ENCODE assay signal across 1 cellular context in genomic region chr1:226407497-226408284, GRCh38.
TF ChIP-seq lines count a peak whose summit lies in the region.

PARP1 (minus strand) TSS chr1:226408093; CDS start chr1:226407929, 164 bp downstream.

TF ChIP-seq in K562, 482 proteins besides CTCF, POLR2A, EP300 and RAD21 (continued from another document and continues in another):
- TF ChIP-seq GTF2E2 (tag; IDR thresholded peaks at IDR 0.05) (no peak), TCF7 (IDR thresholded peaks at IDR 0.05; ENCODE audit: borderline replicate concordance) (peak; percentile 22; the same call in 1 of the 2 replicates), BACH1 (tag; IDR thresholded peaks at IDR 0.05) (no peak), ZC3H11A (IDR thresholded peaks at IDR 0.05; ENCODE audit: low read depth, low read length) (no peak), CREB1 (IDR thresholded peaks at IDR 0.05) (peak; percentile 65), CREB1 (CRISPR knock-in tag; IDR thresholded peaks at IDR 0.05) (peak; percentile 26; the same call in 1 of the 2 replicates), ZBTB7A (IDR thresholded peaks at IDR 0.05; ENCODE audit: borderline replicate concordance, control insufficient read depth, low read depth, low read length) (peak; percentile 76), TEAD4 (IDR thresholded peaks at IDR 0.05; ENCODE audit: low read length) (peak; percentile 52; the same call in 1 of the 2 replicates), TEAD4 (CRISPR knock-in tag; IDR thresholded peaks at IDR 0.05; ENCODE audit: borderline replicate concordance) (no peak), KDM1A (IDR thresholded peaks at IDR 0.05) (0 out of 4 replicates have a peak, but pooled peaks of 1 of the 2 experiments have one; percentile 31), ZNF263 (CRISPR knock-in tag; IDR thresholded peaks at IDR 0.05; ENCODE audit: borderline replicate concordance) (peak; percentile 80), DPF2 (IDR thresholded peaks at IDR 0.05) (no peak), NFYB (IDR thresholded peaks at IDR 0.05; ENCODE audit: extremely low read depth, insufficient read length) (no peak), U2AF1 (optimal IDR thresholded peaks at IDR 0.05; ENCODE audit: low read depth, low read length) (peak; percentile 89), ZNF57 (CRISPR knock-in tag; IDR thresholded peaks at IDR 0.05) (no peak), SP1 (CRISPR knock-in tag; IDR thresholded peaks at IDR 0.05) (peak; percentile 86), ZNF445 (CRISPR knock-in tag; IDR thresholded peaks at IDR 0.05; ENCODE audit: low read depth) (no peak), FOXK2 (conservative IDR thresholded peaks at IDR 0.05 in 1 of 2, IDR thresholded peaks at IDR 0.05 in 1 of 2; ENCODE audit: low read depth in 2 of 2) (peak in 1 of 2 experiments; percentile 37; a peak in 2 of 4 replicates), POLR2G (IDR thresholded peaks at IDR 0.05; ENCODE audit: low read depth, low read length) (peak; percentile 100), BRF1 (IDR thresholded peaks at IDR 0.05; ENCODE audit: borderline replicate concordance, extremely low read depth, insufficient read length) (no peak), HNRNPL (IDR thresholded peaks at IDR 0.05; ENCODE audit: low read depth, low read length) (0 out of 2 replicates have a peak, but pooled peaks have one; percentile 31), PCBP1 (IDR thresholded peaks at IDR 0.05; ENCODE audit: low read depth, low read length, poor library complexity, severe bottlenecking) (peak; percentile 85), L3MBTL2 (IDR thresholded peaks at IDR 0.05) (peak; percentile 97), MBD1 (CRISPR knock-in tag; IDR thresholded peaks at IDR 0.05) (no peak), ZC3H8 (IDR thresholded peaks at IDR 0.05) (no peak), NELFE (IDR thresholded peaks at IDR 0.05; ENCODE audit: insufficient read depth, insufficient read length) (no peak), SLC30A9 (CRISPR knock-in tag; IDR thresholded peaks at IDR 0.05) (no peak), CBFA2T2 (conservative IDR thresholded peaks at IDR 0.05) (no peak), TEAD1 (CRISPR knock-in tag; IDR thresholded peaks at IDR 0.05) (no peak; a peak in 1 of 4 replicates), ZZZ3 (IDR thresholded peaks at IDR 0.05) (no peak), ZNF232 (CRISPR knock-in tag; IDR thresholded peaks at IDR 0.05) (peak; percentile 75; the same call in 1 of the 2 replicates), YY1 (IDR thresholded peaks at IDR 0.05; ENCODE audit: borderline replicate concordance in 1 of 3, control insufficient read depth in 1 of 3, extremely low read depth in 1 of 3, insufficient read depth in 3 of 3, insufficient read length in 1 of 3, insufficient replicate concordance in 2 of 3, low read depth in 1 of 3, low read length in 2 of 3) (peak in 2 of 3 experiments; percentile 5 to 78), ZNF282 (CRISPR knock-in tag; IDR thresholded peaks at IDR 0.05) (0 out of 2 replicates have a peak, but pooled peaks have one; percentile 67), HDAC3 (IDR thresholded peaks at IDR 0.05; ENCODE audit: borderline replicate concordance, partially characterized antibody) (no peak), ETV6 (IDR thresholded peaks at IDR 0.05; ENCODE audit: borderline replicate concordance in 1 of 2, low read depth in 2 of 2, low read length in 1 of 2) (no peak), ETV6 (CRISPR knock-in tag; IDR thresholded peaks at IDR 0.05; ENCODE audit: borderline replicate concordance) (no peak), FOSL1 (tag; conservative IDR thresholded peaks at IDR 0.05) (no peak; the same call in 1 of the 2 replicates), ZC3H4 (CRISPR knock-in tag; IDR thresholded peaks at IDR 0.05; ENCODE audit: borderline replicate concordance) (no peak; the same call in 1 of the 2 replicates), KDM4B (IDR thresholded peaks at IDR 0.05; ENCODE audit: borderline replicate concordance in 2 of 2, low read depth in 1 of 2) (peak in 1 of 2 experiments; percentile 48; a peak in 1 of 4 replicates), HLTF (IDR thresholded peaks at IDR 0.05) (no peak), BRD9 (IDR thresholded peaks at IDR 0.05; ENCODE audit: low read depth, partially characterized antibody) (no peak), RUNX1 (IDR thresholded peaks at IDR 0.05; ENCODE audit: low read depth) (no peak), FOXA1 (IDR thresholded peaks at IDR 0.05; ENCODE audit: borderline replicate concordance) (no peak), CBX1 (IDR thresholded peaks at IDR 0.05; ENCODE audit: low read depth) (peak; percentile 96; the same call in 1 of the 2 replicates), OTX1 (CRISPR knock-in tag; IDR thresholded peaks at IDR 0.05) (no peak), SNRNP70 (optimal IDR thresholded peaks at IDR 0.05; ENCODE audit: low read depth, low read length) (no peak), ARID2 (IDR thresholded peaks at IDR 0.05) (no peak), PTTG1 (tag; IDR thresholded peaks at IDR 0.05; ENCODE audit: low read depth) (no peak), STAT5A (IDR thresholded peaks at IDR 0.05; ENCODE audit: borderline replicate concordance, low read length) (no peak), NR3C1 (CRISPR knock-in tag; IDR thresholded peaks at IDR 0.05) (peak; percentile 78; the same call in 1 of the 2 replicates), SRF (CRISPR knock-in tag; IDR thresholded peaks at IDR 0.05) (no peak; a peak in 1 of 4 replicates), TRIM24 (IDR thresholded peaks at IDR 0.05) (no peak; a peak in 1 of 4 replicates), CHD4 (IDR thresholded peaks at IDR 0.05; ENCODE audit: insufficient read depth, insufficient replicate concordance, low read depth, low read length, poor library complexity, severe bottlenecking) (no peak), CHD1 (IDR thresholded peaks at IDR 0.05; ENCODE audit: low read length) (no peak)
- TF ChIP-seq, protein P1, sequence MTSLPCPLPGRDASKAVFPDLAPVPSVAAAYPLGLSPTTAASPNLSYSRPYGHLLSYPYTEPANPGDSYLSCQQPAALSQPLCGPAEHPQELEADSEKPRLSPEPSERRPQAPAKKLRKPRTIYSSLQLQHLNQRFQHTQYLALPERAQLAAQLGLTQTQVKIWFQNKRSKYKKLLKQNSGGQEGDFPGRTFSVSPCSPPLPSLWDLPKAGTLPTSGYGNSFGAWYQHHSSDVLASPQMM (CRISPR knock-in tag; IDR thresholded peaks at IDR 0.05) = no peak
- TF ChIP-seq, protein P2, sequence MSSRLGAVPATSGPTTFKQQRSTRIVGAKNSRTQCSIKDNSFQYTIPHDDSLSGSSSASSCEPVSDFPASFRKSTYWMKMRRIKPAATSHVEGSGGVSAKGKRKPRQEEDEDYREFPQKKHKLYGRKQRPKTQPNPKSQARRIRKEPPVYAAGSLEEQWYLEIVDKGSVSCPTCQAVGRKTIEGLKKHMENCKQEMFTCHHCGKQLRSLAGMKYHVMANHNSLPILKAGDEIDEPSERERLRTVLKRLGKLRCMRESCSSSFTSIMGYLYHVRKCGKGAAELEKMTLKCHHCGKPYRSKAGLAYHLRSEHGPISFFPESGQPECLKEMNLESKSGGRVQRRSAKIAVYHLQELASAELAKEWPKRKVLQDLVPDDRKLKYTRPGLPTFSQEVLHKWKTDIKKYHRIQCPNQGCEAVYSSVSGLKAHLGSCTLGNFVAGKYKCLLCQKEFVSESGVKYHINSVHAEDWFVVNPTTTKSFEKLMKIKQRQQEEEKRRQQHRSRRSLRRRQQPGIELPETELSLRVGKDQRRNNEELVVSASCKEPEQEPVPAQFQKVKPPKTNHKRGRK (tag; IDR thresholded peaks at IDR 0.05) = no peak
- TF ChIP-seq, protein P3, sequence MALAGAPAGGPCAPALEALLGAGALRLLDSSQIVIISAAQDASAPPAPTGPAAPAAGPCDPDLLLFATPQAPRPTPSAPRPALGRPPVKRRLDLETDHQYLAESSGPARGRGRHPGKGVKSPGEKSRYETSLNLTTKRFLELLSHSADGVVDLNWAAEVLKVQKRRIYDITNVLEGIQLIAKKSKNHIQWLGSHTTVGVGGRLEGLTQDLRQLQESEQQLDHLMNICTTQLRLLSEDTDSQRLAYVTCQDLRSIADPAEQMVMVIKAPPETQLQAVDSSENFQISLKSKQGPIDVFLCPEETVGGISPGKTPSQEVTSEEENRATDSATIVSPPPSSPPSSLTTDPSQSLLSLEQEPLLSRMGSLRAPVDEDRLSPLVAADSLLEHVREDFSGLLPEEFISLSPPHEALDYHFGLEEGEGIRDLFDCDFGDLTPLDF (CRISPR knock-in tag; IDR thresholded peaks at IDR 0.05) = peak; percentile 84; the same call in 1 of the 2 replicates
- TF ChIP-seq, protein P4, sequence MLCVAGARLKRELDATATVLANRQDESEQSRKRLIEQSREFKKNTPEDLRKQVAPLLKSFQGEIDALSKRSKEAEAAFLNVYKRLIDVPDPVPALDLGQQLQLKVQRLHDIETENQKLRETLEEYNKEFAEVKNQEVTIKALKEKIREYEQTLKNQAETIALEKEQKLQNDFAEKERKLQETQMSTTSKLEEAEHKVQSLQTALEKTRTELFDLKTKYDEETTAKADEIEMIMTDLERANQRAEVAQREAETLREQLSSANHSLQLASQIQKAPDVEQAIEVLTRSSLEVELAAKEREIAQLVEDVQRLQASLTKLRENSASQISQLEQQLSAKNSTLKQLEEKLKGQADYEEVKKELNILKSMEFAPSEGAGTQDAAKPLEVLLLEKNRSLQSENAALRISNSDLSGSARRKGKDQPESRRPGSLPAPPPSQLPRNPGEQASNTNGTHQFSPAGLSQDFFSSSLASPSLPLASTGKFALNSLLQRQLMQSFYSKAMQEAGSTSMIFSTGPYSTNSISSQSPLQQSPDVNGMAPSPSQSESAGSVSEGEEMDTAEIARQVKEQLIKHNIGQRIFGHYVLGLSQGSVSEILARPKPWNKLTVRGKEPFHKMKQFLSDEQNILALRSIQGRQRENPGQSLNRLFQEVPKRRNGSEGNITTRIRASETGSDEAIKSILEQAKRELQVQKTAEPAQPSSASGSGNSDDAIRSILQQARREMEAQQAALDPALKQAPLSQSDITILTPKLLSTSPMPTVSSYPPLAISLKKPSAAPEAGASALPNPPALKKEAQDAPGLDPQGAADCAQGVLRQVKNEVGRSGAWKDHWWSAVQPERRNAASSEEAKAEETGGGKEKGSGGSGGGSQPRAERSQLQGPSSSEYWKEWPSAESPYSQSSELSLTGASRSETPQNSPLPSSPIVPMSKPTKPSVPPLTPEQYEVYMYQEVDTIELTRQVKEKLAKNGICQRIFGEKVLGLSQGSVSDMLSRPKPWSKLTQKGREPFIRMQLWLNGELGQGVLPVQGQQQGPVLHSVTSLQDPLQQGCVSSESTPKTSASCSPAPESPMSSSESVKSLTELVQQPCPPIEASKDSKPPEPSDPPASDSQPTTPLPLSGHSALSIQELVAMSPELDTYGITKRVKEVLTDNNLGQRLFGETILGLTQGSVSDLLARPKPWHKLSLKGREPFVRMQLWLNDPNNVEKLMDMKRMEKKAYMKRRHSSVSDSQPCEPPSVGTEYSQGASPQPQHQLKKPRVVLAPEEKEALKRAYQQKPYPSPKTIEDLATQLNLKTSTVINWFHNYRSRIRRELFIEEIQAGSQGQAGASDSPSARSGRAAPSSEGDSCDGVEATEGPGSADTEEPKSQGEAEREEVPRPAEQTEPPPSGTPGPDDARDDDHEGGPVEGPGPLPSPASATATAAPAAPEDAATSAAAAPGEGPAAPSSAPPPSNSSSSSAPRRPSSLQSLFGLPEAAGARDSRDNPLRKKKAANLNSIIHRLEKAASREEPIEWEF (CRISPR knock-in tag; IDR thresholded peaks at IDR 0.05) = no peak
- TF ChIP-seq, protein P5, sequence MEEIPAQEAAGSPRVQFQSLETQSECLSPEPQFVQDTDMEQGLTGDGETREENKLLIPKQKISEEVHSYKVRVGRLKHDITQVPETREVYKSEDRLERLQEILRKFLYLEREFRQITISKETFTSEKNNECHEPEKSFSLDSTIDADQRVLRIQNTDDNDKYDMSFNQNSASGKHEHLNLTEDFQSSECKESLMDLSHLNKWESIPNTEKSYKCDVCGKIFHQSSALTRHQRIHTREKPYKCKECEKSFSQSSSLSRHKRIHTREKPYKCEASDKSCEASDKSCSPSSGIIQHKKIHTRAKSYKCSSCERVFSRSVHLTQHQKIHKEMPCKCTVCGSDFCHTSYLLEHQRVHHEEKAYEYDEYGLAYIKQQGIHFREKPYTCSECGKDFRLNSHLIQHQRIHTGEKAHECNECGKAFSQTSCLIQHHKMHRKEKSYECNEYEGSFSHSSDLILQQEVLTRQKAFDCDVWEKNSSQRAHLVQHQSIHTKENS (CRISPR knock-in tag; IDR thresholded peaks at IDR 0.05) = no peak
- TF ChIP-seq, protein P6, sequence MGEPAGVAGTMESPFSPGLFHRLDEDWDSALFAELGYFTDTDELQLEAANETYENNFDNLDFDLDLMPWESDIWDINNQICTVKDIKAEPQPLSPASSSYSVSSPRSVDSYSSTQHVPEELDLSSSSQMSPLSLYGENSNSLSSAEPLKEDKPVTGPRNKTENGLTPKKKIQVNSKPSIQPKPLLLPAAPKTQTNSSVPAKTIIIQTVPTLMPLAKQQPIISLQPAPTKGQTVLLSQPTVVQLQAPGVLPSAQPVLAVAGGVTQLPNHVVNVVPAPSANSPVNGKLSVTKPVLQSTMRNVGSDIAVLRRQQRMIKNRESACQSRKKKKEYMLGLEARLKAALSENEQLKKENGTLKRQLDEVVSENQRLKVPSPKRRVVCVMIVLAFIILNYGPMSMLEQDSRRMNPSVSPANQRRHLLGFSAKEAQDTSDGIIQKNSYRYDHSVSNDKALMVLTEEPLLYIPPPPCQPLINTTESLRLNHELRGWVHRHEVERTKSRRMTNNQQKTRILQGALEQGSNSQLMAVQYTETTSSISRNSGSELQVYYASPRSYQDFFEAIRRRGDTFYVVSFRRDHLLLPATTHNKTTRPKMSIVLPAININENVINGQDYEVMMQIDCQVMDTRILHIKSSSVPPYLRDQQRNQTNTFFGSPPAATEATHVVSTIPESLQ (CRISPR knock-in tag; IDR thresholded peaks at IDR 0.05) = 0 out of 2 replicates have a peak, but pooled peaks have one; percentile 75
- TF ChIP-seq, protein P7, sequence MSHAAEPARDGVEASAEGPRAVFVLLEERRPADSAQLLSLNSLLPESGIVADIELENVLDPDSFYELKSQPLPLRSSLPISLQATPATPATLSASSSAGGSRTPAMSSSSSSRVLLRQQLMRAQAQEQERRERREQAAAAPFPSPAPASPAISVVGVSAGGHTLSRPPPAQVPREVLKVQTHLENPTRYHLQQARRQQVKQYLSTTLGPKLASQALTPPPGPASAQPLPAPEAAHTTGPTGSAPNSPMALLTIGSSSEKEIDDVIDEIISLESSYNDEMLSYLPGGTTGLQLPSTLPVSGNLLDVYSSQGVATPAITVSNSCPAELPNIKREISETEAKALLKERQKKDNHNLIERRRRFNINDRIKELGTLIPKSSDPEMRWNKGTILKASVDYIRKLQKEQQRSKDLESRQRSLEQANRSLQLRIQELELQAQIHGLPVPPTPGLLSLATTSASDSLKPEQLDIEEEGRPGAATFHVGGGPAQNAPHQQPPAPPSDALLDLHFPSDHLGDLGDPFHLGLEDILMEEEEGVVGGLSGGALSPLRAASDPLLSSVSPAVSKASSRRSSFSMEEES (CRISPR knock-in tag; IDR thresholded peaks at IDR 0.05) = no peak
